1 cellular context compared by ENCODE assay signal in genomic region chr3:196988241-196989029, GRCh38.
TF ChIP-seq lines count a peak whose summit lies in the region.

No MANE protein-coding gene starts in this region.

TF ChIP-seq in K562, 482 proteins besides CTCF, POLR2A, EP300 and RAD21 (continued from another document and continues in another):
- TF ChIP-seq MGA (IDR thresholded peaks at IDR 0.05) (peak; percentile 73), ZNF224 (CRISPR knock-in tag; IDR thresholded peaks at IDR 0.05) (no peak), HOMEZ (CRISPR knock-in tag; IDR thresholded peaks at IDR 0.05) (no peak; the same call in 1 of the 2 replicates), CCAR2 (IDR thresholded peaks at IDR 0.05; ENCODE audit: low read depth, low read length) (no peak), ZNF583 (CRISPR knock-in tag; IDR thresholded peaks at IDR 0.05) (peak; percentile 60; the same call in 1 of the 2 replicates), ZBTB11 (CRISPR knock-in tag; IDR thresholded peaks at IDR 0.05) (peak in 1 of 3 experiments; percentile 85; a peak in 2 of 6 replicates), LCOR (CRISPR knock-in tag; IDR thresholded peaks at IDR 0.05) (peak; percentile 83; the same call in 1 of the 2 replicates), ATF3 (IDR thresholded peaks at IDR 0.05) (peak; percentile 44; the same call in 1 of the 2 replicates), ATF3 (CRISPR knock-in tag; conservative IDR thresholded peaks at IDR 0.05) (0 out of 2 replicates have a peak, but pooled peaks have one; percentile 28), NFIX (CRISPR knock-in tag; IDR thresholded peaks at IDR 0.05; ENCODE audit: low read depth) (no peak), JUNB (CRISPR knock-in tag; conservative IDR thresholded peaks at IDR 0.05) (no peak), NRF1 (conservative IDR thresholded peaks at IDR 0.05 in 1 of 2, IDR thresholded peaks at IDR 0.05 in 1 of 2) (peak; percentile 54 to 62), THAP7 (CRISPR knock-in tag; IDR thresholded peaks at IDR 0.05) (no peak), ZNF609 (CRISPR knock-in tag; IDR thresholded peaks at IDR 0.05; ENCODE audit: borderline replicate concordance) (peak; percentile 63; the same call in 1 of the 2 replicates), PML (IDR thresholded peaks at IDR 0.05; ENCODE audit: low read length) (peak; percentile 98), ZNF263 (CRISPR knock-in tag; IDR thresholded peaks at IDR 0.05; ENCODE audit: borderline replicate concordance) (0 out of 2 replicates have a peak, but pooled peaks have one; percentile 15), POLR2G (IDR thresholded peaks at IDR 0.05; ENCODE audit: low read depth, low read length) (no peak), MTA1 (IDR thresholded peaks at IDR 0.05; ENCODE audit: borderline replicate concordance) (peak; percentile 84), ZBTB12 (CRISPR knock-in tag; IDR thresholded peaks at IDR 0.05) (0 out of 2 replicates have a peak, but pooled peaks have one; percentile 37), ZNF644 (tag; IDR thresholded peaks at IDR 0.05; ENCODE audit: low read depth) (peak; percentile 90), FOXK2 (conservative IDR thresholded peaks at IDR 0.05 in 1 of 2, IDR thresholded peaks at IDR 0.05 in 1 of 2; ENCODE audit: low read depth in 2 of 2) (peak in 1 of 2 experiments; percentile 59; a peak in 3 of 4 replicates), ZNF12 (CRISPR knock-in tag; IDR thresholded peaks at IDR 0.05) (no peak), COPS2 (conservative IDR thresholded peaks at IDR 0.05) (no peak)
